ENCODE assay signal across 2 cellular contexts in the genomic region with DNA sequence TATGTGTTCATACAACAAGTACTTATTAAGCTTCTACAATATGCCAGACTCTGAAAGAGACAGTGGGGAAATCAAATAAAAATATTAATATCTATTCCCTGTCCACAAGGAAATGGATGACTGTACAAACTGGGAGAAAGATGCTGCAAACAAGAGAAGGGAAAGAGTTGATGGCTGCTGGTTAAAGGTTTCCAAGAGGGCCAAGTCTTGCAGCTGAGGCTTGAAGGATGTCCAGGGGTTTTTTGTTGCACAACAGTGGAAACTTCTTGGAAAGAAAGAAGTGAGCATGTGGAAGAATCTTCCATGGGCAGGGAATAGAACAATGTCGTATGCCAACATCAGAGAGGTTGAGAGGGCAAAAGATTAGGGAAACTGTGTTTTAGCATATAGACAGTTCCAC.
TF ChIP-seq lines count a peak whose summit lies in the region.

No MANE protein-coding gene starts in this region.

TF ChIP-seq in A549, 52 proteins besides CTCF, POLR2A, EP300 and RAD21:
- TF ChIP-seq CBX8 (IDR thresholded peaks at IDR 0.05), result no peak
- TF ChIP-seq JUN (IDR thresholded peaks at IDR 0.05), result no peak
- no peak for TF ChIP-seq FOXS1 (CRISPR knock-in tag; IDR thresholded peaks at IDR 0.05)

TF ChIP-seq in IMR-90, 13 proteins besides CTCF, POLR2A, EP300 and RAD21:
- TF ChIP-seq BHLHE40 (IDR thresholded peaks at IDR 0.05; ENCODE audit: low read depth, low read length) (no peak), CEBPB (IDR thresholded peaks at IDR 0.05; ENCODE audit: low read depth, low read length) (0 out of 2 replicates have a peak, but pooled peaks have one; percentile 25)
